In genomic region chr4:4765811-4766210, GRCh38 we compare ENCODE assay signal across 32 cellular contexts.
"Had no signal": no experiment of that assay in that cellular context is flagged by ENCODE, and none has a peak within 500 bp of the region (broad histone marks: within the 10 kb centered on the region; RNA-seq: fewer than 3 reads in every experiment).

No MANE protein-coding gene starts in this region.

- DNase-seq: activated B cell treated with CpG ODN at 0.5 μM for 24 hours; activated CD4-positive, alpha-beta memory T cell treated with anti-CD3 and anti-CD28 coated beads for 36 hours; activated CD4-positive, alpha-beta T cell treated with anti-CD3 and anti-CD28 coated beads for 4 hours; activated CD4-positive, alpha-beta T cell treated with anti-CD3 and anti-CD28 coated beads, Interleukin-2, amount 50 U/mL, for 1 hour; activated CD4-positive, CD25-positive, alpha-beta regulatory T cell treated with anti-CD3 and anti-CD28 coated beads, Interleukin-2, amount 50 U/mL, for 72 hours; activated CD8-positive, alpha-beta memory T cell treated with anti-CD3 and anti-CD28 coated beads for 24 hours; activated CD8-positive, alpha-beta memory T cell treated with anti-CD3 and anti-CD28 coated beads, Interleukin-2, amount 10 ng/mL, durations not matched to agents 7 days and 5 days; activated CD8-positive, alpha-beta memory T cell treated with anti-CD3 and anti-CD28 coated beads, Interleukin-2, amount 50 U/mL, for 48 hours; activated effector memory CD4-positive, alpha-beta T cell treated with Interleukin-2 at 50 U/mL for 16 hours; activated naive CD4-positive, alpha-beta T cell treated with anti-CD3 and anti-CD28 coated beads, Interleukin-2, amount 10 ng/mL, durations not matched to agents 7 days and 5 days; activated naive CD8-positive, alpha-beta T cell treated with anti-CD3 and anti-CD28 coated beads, Interleukin-2, amount 50 U/mL, for 24 hours; activated T-cell treated with anti-CD3 and anti-CD28 coated beads, Interleukin-2, amount 50 U/mL, for 48 hours; anterior cingulate cortex; brain microvascular endothelial cell; MG63; NCI-H1048; NCI-H1436 treated with DMSO at 0.1 percent for 48 hours; NCI-H1694 treated with DMSO at 0.1 percent for 48 hours; NCI-H2029; NCI-H2171; NCI-H510A; NCI-H526; NCI-H748 treated with DMSO at 0.1 percent for 48 hours; NK-92 treated with Interleukin-12 subunit alpha and Interleukin-12 subunit beta, amount 100 ng/mL, for 24 hours; PC-9; SIG-M5; T-cell; T-helper 2 cell; T-helper 9 cell had no signal

- H3K36me3 ChIP-seq: brain microvascular endothelial cell, MG63 had no signal

- H3K9me3 ChIP-seq: MG63 had no signal

- H2AFZ ChIP-seq: PC-9 had no signal

- FAIRE-seq: RCC 7860 had no signal

- H3K27ac ChIP-seq: brain microvascular endothelial cell, PC-9, RWPE1, VCaP had no signal

- H3K27me3 ChIP-seq: brain microvascular endothelial cell, MG63 had no signal

- H3K4me3 ChIP-seq: MG63, PC-9 had no signal
